In genomic region chr3:155604126-155604525, GRCh38 we compare ENCODE assay signal across 26 cellular contexts.
"Had no signal": no experiment of that assay in that cellular context is flagged by ENCODE, and none has a peak within 500 bp of the region (broad histone marks: within the 10 kb centered on the region; RNA-seq: fewer than 3 reads in every experiment).

No MANE protein-coding gene starts in this region.

- H3K9me3 ChIP-seq: gastrocnemius medialis, pancreas, prostate gland, right lobe of liver, suprapubic skin, upper lobe of left lung, vagina had no signal

- H3K4me1 ChIP-seq: esophagus squamous epithelium, gastrocnemius medialis, left ventricle myocardium inferior, pancreas, prostate gland, suprapubic skin, tibial artery, upper lobe of left lung, vagina had no signal

- H3K27me3 ChIP-seq: dorsolateral prefrontal cortex, esophagus squamous epithelium, gastrocnemius medialis, pancreas, right lobe of liver, suprapubic skin, tibial artery, upper lobe of left lung, vagina had no signal

- H3K4me3 ChIP-seq: dorsolateral prefrontal cortex, esophagus squamous epithelium, gastrocnemius medialis, left ventricle myocardium inferior, lung, pancreas, prostate gland, right lobe of liver, suprapubic skin, tibial artery, upper lobe of left lung, vagina had no signal

- H3K36me3 ChIP-seq: esophagus squamous epithelium, gastrocnemius medialis, left ventricle myocardium inferior, pancreas, prostate gland, right lobe of liver, suprapubic skin, tibial artery, upper lobe of left lung, vagina had no signal

- H3K4me3 Mint-ChIP-seq: naive B cell; nephron; stimulated activated effector memory CD8-positive, alpha-beta T cell treated with anti-CD3 and anti-CD28 coated beads, Interleukin-12 subunit alpha, Interleukin-12 subunit beta, amount 100 ng/mL, for 72 hours had no signal

- H3K27ac ChIP-seq: dorsolateral prefrontal cortex, esophagus squamous epithelium, gastrocnemius medialis, left ventricle myocardium inferior, pancreas, prostate gland, right lobe of liver, suprapubic skin, tibial artery, upper lobe of left lung, vagina had no signal

- H3K4me1 Mint-ChIP-seq: naive B cell; nephron; stimulated activated effector memory CD8-positive, alpha-beta T cell treated with anti-CD3 and anti-CD28 coated beads, Interleukin-12 subunit alpha, Interleukin-12 subunit beta, amount 100 ng/mL, for 72 hours had no signal

- DNase-seq: cortex of kidney; dorsolateral prefrontal cortex; effector CD8-positive, alpha-beta T cell; esophagus squamous epithelium; gastrocnemius medialis; glutamatergic neuron; kidney; left cardiac atrium; left ventricle myocardium inferior; mesenchymal stem cell; naive B cell; occipital lobe; pancreas; retina; right lobe of liver; stimulated activated CD4-positive, alpha-beta T cell treated with anti-CD3 and anti-CD28 coated beads, Interleukin-4, amount 100 ng/mL, for 1 hour; stimulated activated CD8-positive, alpha-beta memory T cell treated with anti-CD3 and anti-CD28 coated beads, Interleukin-4, amount 100 ng/mL, for 48 hours; stimulated activated naive CD8-positive, alpha-beta T cell treated with anti-CD3 and anti-CD28 coated beads, Interleukin-15, Interleukin-2, amounts not matched to agents 100 U/mL and 50 U/mL, for 24 hours; tibial artery; upper lobe of left lung had no signal

- ATAC-seq: gastrocnemius medialis; left cardiac atrium; pancreas; right lobe of liver; stimulated activated effector memory CD8-positive, alpha-beta T cell treated with anti-CD3 and anti-CD28 coated beads, Interleukin-12 subunit alpha, Interleukin-12 subunit beta, amount 100 ng/mL, for 72 hours; stimulated activated naive CD8-positive, alpha-beta T cell treated with anti-CD3 and anti-CD28 coated beads, Interleukin-15, Interleukin-2, amounts not matched to agents 100 U/mL and 50 U/mL, for 24 hours had no signal

- H3K36me3 Mint-ChIP-seq: stimulated activated effector memory CD8-positive, alpha-beta T cell treated with anti-CD3 and anti-CD28 coated beads, Interleukin-12 subunit alpha, Interleukin-12 subunit beta, amount 100 ng/mL, for 72 hours had no signal

- H3K27ac Mint-ChIP-seq: naive B cell; nephron; stimulated activated effector memory CD8-positive, alpha-beta T cell treated with anti-CD3 and anti-CD28 coated beads, Interleukin-12 subunit alpha, Interleukin-12 subunit beta, amount 100 ng/mL, for 72 hours had no signal
